12 cellular contexts compared by ENCODE assay signal in the genomic region with DNA sequence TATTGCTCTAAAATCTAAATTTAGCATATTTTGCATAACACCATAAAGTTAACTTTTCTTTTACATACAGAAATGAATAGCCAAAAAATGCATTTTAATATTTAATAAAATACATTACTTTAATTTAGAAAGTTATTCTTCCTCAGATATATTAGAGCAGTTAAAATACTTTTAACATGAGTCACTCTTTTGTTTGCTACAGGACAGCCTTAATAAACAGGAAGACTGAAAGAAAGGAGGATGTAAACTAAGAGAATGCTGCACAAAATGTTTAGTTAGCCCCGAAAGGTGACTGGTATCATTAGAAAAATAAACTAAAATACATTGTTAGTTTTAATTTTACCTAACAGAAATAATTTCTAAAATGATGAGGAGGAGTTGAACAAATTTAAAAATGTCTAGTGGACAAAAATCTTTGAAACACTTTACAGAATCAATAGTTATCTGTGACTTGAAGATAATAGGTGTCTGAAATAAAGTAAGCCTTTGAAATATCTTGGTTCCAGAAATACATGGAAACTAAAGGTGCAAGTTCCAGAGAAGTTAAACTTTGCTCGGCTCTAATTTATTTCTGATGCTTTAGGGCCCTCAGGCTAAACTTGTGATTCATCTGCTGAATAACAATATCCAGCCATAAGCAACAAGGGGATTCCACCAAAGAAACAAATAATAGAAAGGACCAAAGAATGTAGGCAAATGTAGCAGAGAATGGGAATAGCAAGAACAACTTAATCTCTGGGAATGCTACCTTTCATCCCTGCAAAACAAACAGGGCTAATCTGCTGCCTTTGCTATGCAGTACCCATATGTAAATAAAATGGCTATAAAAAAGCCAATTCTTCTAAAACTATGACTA.
DNase-seq lines count a peak whose midpoint lies in the region.
"Had no signal": no experiment of that assay in that cellular context is flagged by ENCODE, and none has a peak within 500 bp of the region (broad histone marks: within the 10 kb centered on the region; RNA-seq: fewer than 3 reads in every experiment).

No MANE protein-coding gene starts in this region.

- no peaks in the 10 kb centered on the region for H3K27me3 ChIP-seq in skeletal muscle satellite cell (ENCODE audit: control insufficient read depth, insufficient read depth, low read length)

- H3K4me3 ChIP-seq in skeletal muscle satellite cell (ENCODE audit: low read length), result no peak overlapping the region

- peak overlapping the region; percentile 26 for H3K4me2 ChIP-seq in skeletal muscle satellite cell (ENCODE audit: low read length)

- H3K36me3 ChIP-seq in skeletal muscle satellite cell (ENCODE audit: insufficient read depth, low read length), result peaks cover 10% of the 10 kb centered on the region

- no peak overlapping the region for H3K9ac ChIP-seq in skeletal muscle satellite cell (ENCODE audit: low read depth, low read length)

- peak; percentile 56 for DNase-seq in HCEC 1CT
- DNase-seq in SW480 (ENCODE audit: low spot score), result peak; percentile 42
- peak; percentile 13 for DNase-seq in fibroblast of peridontal ligament (ENCODE audit: extremely low read depth)
- DNase-seq in CD1c-positive myeloid dendritic cell (ENCODE audit: extremely low spot score), result no peak
- DNase-seq in activated CD4-positive, CD25-positive, alpha-beta regulatory T cell (lab: John Stamatoyannopoulos, UW), result no peak
- DNase-seq in activated gamma-delta T cell (lab: John Stamatoyannopoulos, UW), result no peak
- DNase-seq in effector CD4-positive, alpha-beta T cell, result no peak
- DNase-seq: central memory CD4-positive, alpha-beta T cell; GF-D8; NCI-H1694 treated with DMSO at 0.1 percent for 48 hours; stimulated activated CD4-positive, alpha-beta T cell treated with anti-CD3 and anti-CD28 coated beads, Interleukin-2, amount 100 ng/mL, for 24 hours had no signal

- peaks cover 17% of the 10 kb centered on the region for H3K4me1 ChIP-seq in skeletal muscle satellite cell (ENCODE audit: control insufficient read depth, insufficient read depth, low read length)

- no peaks in the 10 kb centered on the region for H3K9me3 ChIP-seq in skeletal muscle satellite cell (replicated peaks; ENCODE audit: low read length)

Comparison
In these comparisons a context has a peak if more than half of its experiments do, and no peak if none do; other contexts are left out.
1. DNase-seq: peak in HCEC 1CT (single experiment), SW480 (single experiment) and fibroblast of peridontal ligament (single experiment); none in CD1c-positive myeloid dendritic cell (single experiment), activated CD4-positive, CD25-positive, alpha-beta regulatory T cell (0 of 4), activated gamma-delta T cell (single experiment) and effector CD4-positive, alpha-beta T cell (single experiment).